Comparison of ENCODE assay signal across 20 cellular contexts in genomic region chr9:131119600-131119999, GRCh38.
"Had no signal": no experiment of that assay in that cellular context is flagged by ENCODE, and none has a peak within 500 bp of the region (broad histone marks: within the 10 kb centered on the region; RNA-seq: fewer than 3 reads in every experiment).

No MANE protein-coding gene starts in this region.

- H3K4me3 ChIP-seq: adrenal gland had no signal

- ATAC-seq: activated CD8-positive, alpha-beta memory T cell treated with anti-CD3 and anti-CD28 coated beads, Interleukin-2, amount 10 ng/mL, durations not matched to agents 7 days and 5 days; activated T-helper 17 cell treated with anti-CD3 and anti-CD28 coated beads, Interleukin-2, amount 50 U/mL, for 72 hours; WTC11 had no signal

- H3K27ac ChIP-seq: adrenal gland had no signal

- DNase-seq: activated CD4-positive, alpha-beta T cell treated with anti-CD3 and anti-CD28 coated beads, Interleukin-2, amount 10 ng/mL, durations not matched to agents 24 days and 14 days; activated CD4-positive, alpha-beta T cell treated with anti-CD3 and anti-CD28 coated beads, Interleukin-2, amount 50 U/mL, for 48 hours; activated CD8-positive, alpha-beta memory T cell treated with anti-CD3 and anti-CD28 coated beads, Interleukin-2, amount 10 ng/mL, durations not matched to agents 7 days and 5 days; activated naive CD4-positive, alpha-beta T cell treated with anti-CD3 and anti-CD28 coated beads, Interleukin-2, amount 50 U/mL, for 16 hours; activated naive CD8-positive, alpha-beta T cell treated with anti-CD3 and anti-CD28 coated beads, Interleukin-2, amount 10 ng/mL, durations not matched to agents 7 days and 5 days; activated T-cell treated with anti-CD3 and anti-CD28 coated beads, Interleukin-2, amount 50 U/mL, for 48 hours; adrenal gland; anterior cingulate cortex; caudate nucleus; Karpas-422; MM.1S; NCI-H1105; NCI-H1436; NCI-H1694 treated with DMSO at 0.1 percent for 48 hours; NCI-H2029 treated with DMSO at 0.1 percent for 48 hours; NCI-H510A treated with DMSO at 0.1 percent for 48 hours; SHP77 treated with DMSO at 0.1 percent for 48 hours; T-helper 9 cell had no signal

- H3K9me3 ChIP-seq: adrenal gland had no signal

- H3K36me3 ChIP-seq: adrenal gland had no signal

- H3K27me3 ChIP-seq: adrenal gland had no signal
